ENCODE assay signal across 30 cellular contexts in the genomic region with DNA sequence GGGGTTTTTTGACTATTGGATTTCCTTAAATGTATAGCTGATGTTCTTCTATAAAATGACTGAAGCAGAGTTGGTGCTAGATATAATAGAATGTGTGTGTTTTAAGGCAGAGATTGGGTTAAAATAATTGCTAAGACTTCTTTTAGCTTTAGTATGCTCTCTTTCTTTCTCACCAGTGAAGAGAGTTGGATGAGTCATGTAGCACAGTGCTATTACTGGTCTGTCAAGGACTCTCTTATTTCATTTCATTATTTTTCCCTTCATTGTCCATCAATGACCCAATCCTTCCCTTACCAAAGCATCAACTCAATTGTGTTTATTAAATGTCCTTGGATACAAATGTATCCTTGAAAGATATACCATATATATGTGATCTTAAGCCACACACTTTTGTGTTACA.
DNase-seq lines count a peak whose midpoint lies in the region; ATAC-seq and TF ChIP-seq lines count a peak whose summit lies in the region.
"Had no signal": no experiment of that assay in that cellular context is flagged by ENCODE, and none has a peak within 500 bp of the region (broad histone marks: within the 10 kb centered on the region; RNA-seq: fewer than 3 reads in every experiment).

No MANE protein-coding gene starts in this region.

- H3K27me3 ChIP-seq in fibroblast of lung (ENCODE audit: control insufficient read depth, insufficient read depth, low read length) (no peaks in the 10 kb centered on the region), ascending aorta (no peaks in the 10 kb centered on the region)
- H3K27me3 ChIP-seq: BLaER1 treated with 17β-estradiol and CSF1 and Interleukin-3, amounts not matched to agents 10 nM and 100 nM; dorsolateral prefrontal cortex; thyroid gland; uterus had no signal

- H4K20me1 ChIP-seq in fibroblast of lung (ENCODE audit: control insufficient read depth, extremely low read depth, insufficient read depth, low read length), result no peaks in the 10 kb centered on the region
- H4K20me1 ChIP-seq: BLaER1 treated with 17β-estradiol and CSF1 and Interleukin-3, amounts not matched to agents 10 nM and 100 nM had no signal

- H3K4me3 ChIP-seq in fibroblast of lung (replicated peaks in 1 of 4; ENCODE audit: control extremely low read depth in 1 of 4, insufficient read depth in 1 of 4, low read depth in 3 of 4, low read length in 4 of 4) (no peak overlapping the region), ascending aorta (no peak overlapping the region)
- H3K4me3 ChIP-seq: BLaER1 treated with 17β-estradiol and CSF1 and Interleukin-3, amounts not matched to agents 10 nM and 100 nM; dorsolateral prefrontal cortex; thyroid gland; uterus had no signal

- H3K4me2 ChIP-seq in fibroblast of lung (ENCODE audit: extremely low read depth, insufficient read depth, low read length), result no peak overlapping the region
- H3K4me2 ChIP-seq: BLaER1 treated with 17β-estradiol and CSF1 and Interleukin-3, amounts not matched to agents 10 nM and 100 nM had no signal

- H3K4me1 ChIP-seq in fibroblast of lung (ENCODE audit: control insufficient read depth, extremely low read depth, insufficient read depth, low read length) (no peaks in the 10 kb centered on the region), ascending aorta (no peaks in the 10 kb centered on the region)
- H3K4me1 ChIP-seq: thyroid gland, uterus had no signal

- no peak overlapping the region for H2AFZ ChIP-seq in fibroblast of lung (ENCODE audit: low read length)

- H3K36me3 ChIP-seq in fibroblast of lung (ENCODE audit: control insufficient read depth, insufficient read depth, low read length) (no peaks in the 10 kb centered on the region), ascending aorta (no peaks in the 10 kb centered on the region)
- H3K36me3 ChIP-seq: thyroid gland, uterus had no signal

- intact Hi-C loops in ascending aorta (cut with DNase I), result no loop called here

- H3K27ac ChIP-seq in fibroblast of lung (ENCODE audit: insufficient read depth, low read length), result no peak overlapping the region
- H3K27ac ChIP-seq in ascending aorta, result no peak overlapping the region
- H3K27ac ChIP-seq: BLaER1 treated with 17β-estradiol and CSF1 and Interleukin-3, amounts not matched to agents 10 nM and 100 nM; thyroid gland; uterus had no signal

- TF ChIP-seq CTCF in fibroblast of lung (conservative IDR thresholded peaks at IDR 0.05 in 1 of 2, IDR thresholded peaks at IDR 0.05 in 1 of 2; ENCODE audit: low read depth in 1 of 2, low read length in 2 of 2), result no peak
- no peak for TF ChIP-seq CTCF in ascending aorta (IDR thresholded peaks at IDR 0.05)

- no peaks in the 10 kb centered on the region for H3K9me3 ChIP-seq in fibroblast of lung (ENCODE audit: control insufficient read depth, insufficient read depth, low read depth, low read length)
- H3K9me3 ChIP-seq in ascending aorta, result no peaks in the 10 kb centered on the region
- H3K9me3 ChIP-seq: thyroid gland, uterus had no signal

- DNase-seq in COLO829 (ENCODE audit: low spot score), result peak; percentile 19
- DNase-seq in fibroblast of lung (ENCODE audit: low read depth in 2 of 2), result peak; percentile 15 to 32
- DNase-seq in renal cortical epithelial cell (ENCODE audit: low read depth), result peak; percentile 2
- DNase-seq in activated naive CD4-positive, alpha-beta T cell (lab: John Stamatoyannopoulos, UW), result no peak
- DNase-seq in ascending aorta (ENCODE audit: low spot score in 2 of 2), result no peak
- no peak for DNase-seq in stimulated activated CD4-positive, alpha-beta T cell treated with anti-CD3 and anti-CD28 coated beads, Interleukin-4, amount 100 ng/mL, for 1 hour
- DNase-seq: ACHN; activated CD4-positive, alpha-beta T cell treated with anti-CD3 and anti-CD28 coated beads, Interleukin-2, amount 10 ng/mL, durations not matched to agents 24 days and 14 days; activated CD8-positive, alpha-beta memory T cell treated with anti-CD3 and anti-CD28 coated beads for 24 hours; activated T-cell treated with anti-CD3 and anti-CD28 coated beads for 4 hours; DMS153; dorsolateral prefrontal cortex; mesendoderm; NCI-H1436; NCI-H2081 treated with DMSO at 0.1 percent for 48 hours; NCI-H748 treated with DMSO at 0.1 percent for 48 hours; right cardiac atrium; SHP77 treated with DMSO at 0.1 percent for 48 hours; stimulated activated CD4-positive, alpha-beta T cell treated with anti-CD3 and anti-CD28 coated beads, Interleukin-2, amount 100 ng/mL, for 24 hours; stimulated activated CD8-positive, alpha-beta memory T cell treated with anti-CD3 and anti-CD28 coated beads, Interleukin-4, amount 100 ng/mL, for 48 hours; stimulated activated naive CD8-positive, alpha-beta T cell treated with anti-CD3 and anti-CD28 coated beads, Interleukin-15, amount 100 ng/mL, for 72 hours; T1000; thyroid gland; uterus had no signal

- H3K79me2 ChIP-seq in fibroblast of lung (ENCODE audit: control insufficient read depth, insufficient read depth, low read length), result no peaks in the 10 kb centered on the region

- peak; percentile 61; the same call in 1 of the 3 replicates for ATAC-seq in SK-N-SH treated with all-trans-retinoic acid at 6 μM for 48 hours
- ATAC-seq: activated naive CD4-positive, alpha-beta T cell treated with anti-CD3 and anti-CD28 coated beads, Interleukin-2, amount 50 U/mL, for 72 hours; HepG2; left lobe of liver; Panc1; right cardiac atrium; stimulated activated naive CD8-positive, alpha-beta T cell treated with anti-CD3 and anti-CD28 coated beads, Interleukin-15, amount 100 ng/mL, for 72 hours had no signal

- no peak overlapping the region for H3K9ac ChIP-seq in fibroblast of lung (ENCODE audit: insufficient read depth, low read length)
- H3K9ac ChIP-seq: BLaER1 treated with 17β-estradiol and CSF1 and Interleukin-3, amounts not matched to agents 10 nM and 100 nM had no signal

TF ChIP-seq in SK-N-SH treated with all-trans-retinoic acid at 6 μM for 48 hours, 23 proteins besides CTCF, POLR2A, EP300 and RAD21 (continues in another document):
- TF ChIP-seq TSHZ2 (CRISPR knock-in tag; IDR thresholded peaks at IDR 0.05) (no peak), CREB5 (CRISPR knock-in tag; IDR thresholded peaks at IDR 0.05; ENCODE audit: low read depth) (no peak), CSDC2 (CRISPR knock-in tag; IDR thresholded peaks at IDR 0.05) (no peak), ZFP30 (CRISPR knock-in tag; IDR thresholded peaks at IDR 0.05) (no peak), BACH2 (CRISPR knock-in tag; IDR thresholded peaks at IDR 0.05; ENCODE audit: borderline replicate concordance) (no peak), ZNF8 (CRISPR knock-in tag; IDR thresholded peaks at IDR 0.05) (no peak)
- TF ChIP-seq, protein P1, sequence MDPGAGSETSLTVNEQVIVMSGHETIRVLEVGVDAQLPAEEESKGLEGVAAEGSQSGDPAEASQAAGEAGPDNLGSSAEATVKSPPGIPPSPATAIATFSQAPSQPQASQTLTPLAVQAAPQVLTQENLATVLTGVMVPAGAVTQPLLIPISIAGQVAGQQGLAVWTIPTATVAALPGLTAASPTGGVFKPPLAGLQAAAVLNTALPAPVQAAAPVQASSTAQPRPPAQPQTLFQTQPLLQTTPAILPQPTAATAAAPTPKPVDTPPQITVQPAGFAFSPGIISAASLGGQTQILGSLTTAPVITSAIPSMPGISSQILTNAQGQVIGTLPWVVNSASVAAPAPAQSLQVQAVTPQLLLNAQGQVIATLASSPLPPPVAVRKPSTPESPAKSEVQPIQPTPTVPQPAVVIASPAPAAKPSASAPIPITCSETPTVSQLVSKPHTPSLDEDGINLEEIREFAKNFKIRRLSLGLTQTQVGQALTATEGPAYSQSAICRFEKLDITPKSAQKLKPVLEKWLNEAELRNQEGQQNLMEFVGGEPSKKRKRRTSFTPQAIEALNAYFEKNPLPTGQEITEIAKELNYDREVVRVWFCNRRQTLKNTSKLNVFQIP (CRISPR knock-in tag; IDR thresholded peaks at IDR 0.05; ENCODE audit: borderline replicate concordance, low read depth), result no peak

Comparison
In these comparisons a context has a peak if more than half of its experiments do, and no peak if none do; other contexts are left out.
1. DNase-seq: peak in COLO829 (single experiment), fibroblast of lung (2 of 2) and renal cortical epithelial cell (single experiment); none in activated naive CD4-positive, alpha-beta T cell (0 of 4), ascending aorta (0 of 2) and stimulated activated CD4-positive, alpha-beta T cell treated with anti-CD3 and anti-CD28 coated beads, Interleukin-4, amount 100 ng/mL, for 1 hour (single experiment).